Comparison of ENCODE assay signal across 8 cellular contexts in genomic region chr18:11947214-11948119, GRCh38. TPM values are rescaled to one million over a fixed set of nuclear protein-coding genes. Genes with fewer than 3 reads are reported as not detected.
DNase-seq lines count a peak whose midpoint lies in the region; ATAC-seq, FAIRE-seq and TF ChIP-seq lines count a peak whose summit lies in the region.

No MANE protein-coding gene starts in this region.

- BruUV-seq in OCI-LY7 (replicated peaks; lab: Mats Ljungman, UMichigan): no TSS peak

- TF ChIP-seq POLR2A in esophagus muscularis mucosa (IDR thresholded peaks at IDR 0.05; ENCODE audit: low read depth): peak; percentile 61

- H3K36me3 ChIP-seq in OCI-LY7 (ENCODE audit: insufficient read depth, low read length): no peaks in the 10 kb centered on the region
- no peaks in the 10 kb centered on the region for H3K36me3 ChIP-seq in esophagus muscularis mucosa
- H3K36me3 ChIP-seq in muscle layer of duodenum (ENCODE audit: control insufficient read depth in 1 of 2, insufficient read depth in 2 of 2, low read length in 2 of 2): no peaks in the 10 kb centered on the region

- peak overlapping the region; percentile 13; the same call in 1 of the 2 replicates for H3K4me2 ChIP-seq in OCI-LY7 (ENCODE audit: low read length)

- no peaks in the 10 kb centered on the region for H3K9me3 ChIP-seq in OCI-LY7 (ENCODE audit: low read length)
- no peaks in the 10 kb centered on the region for H3K9me3 ChIP-seq in esophagus muscularis mucosa
- no peaks in the 10 kb centered on the region for H3K9me3 ChIP-seq in muscle layer of duodenum (ENCODE audit: control insufficient read depth in 1 of 2, low read length in 2 of 2)

- no peaks in the 10 kb centered on the region for H3K27me3 ChIP-seq in esophagus muscularis mucosa
- H3K27me3 ChIP-seq in muscle layer of duodenum (ENCODE audit: low read depth, low read length): no peaks in the 10 kb centered on the region

- peak; percentile 53 for TF ChIP-seq EP300 in esophagus muscularis mucosa (IDR thresholded peaks at IDR 0.05)

- H3K4me1 ChIP-seq in OCI-LY7 (ENCODE audit: insufficient read depth, low read length, poor library complexity, severe bottlenecking): peaks cover 6% of the 10 kb centered on the region
- H3K4me1 ChIP-seq in esophagus muscularis mucosa: peaks cover 17 to 64% (median 52%) of the 10 kb centered on the region in 4 donors
- peaks cover 5 to 8% of the 10 kb centered on the region in 2 donors for H3K4me1 ChIP-seq in muscle layer of duodenum (ENCODE audit: control insufficient read depth in 1 of 2, insufficient read depth in 2 of 2, low read length in 2 of 2)

- H2AFZ ChIP-seq in OCI-LY7 (ENCODE audit: low read length): peak overlapping the region; percentile 72

- no peak overlapping the region for H3K27ac ChIP-seq in OCI-LY7 (ENCODE audit: low read depth, low read length, poor library complexity, severe bottlenecking)
- peak overlapping the region; percentile 89 to 95 (median 95) for H3K27ac ChIP-seq in esophagus muscularis mucosa (replicated peaks in 1 of 4)
- peak overlapping the region; percentile 84 for H3K27ac ChIP-seq in muscle layer of duodenum (ENCODE audit: low read length)

- intact Hi-C loops in OCI-LY7 (cut with micrococcal nuclease; ENCODE audit: unreplicated experiment) (no loop called here), esophagus muscularis mucosa (cut with DNase I) (loop anchor here (1.0 kb wide), 1 partner anchor 34 kb away; the partner anchor contains the start of gene IMPA2)

- no peak for TF ChIP-seq CTCF in OCI-LY7 (conservative IDR thresholded peaks at IDR 0.05; ENCODE audit: low read length)
- TF ChIP-seq CTCF in esophagus muscularis mucosa (IDR thresholded peaks at IDR 0.05): no peak

- DNase-seq in GM18507 (ENCODE audit: extremely low spot score, insufficient read length, low read depth) (peak; percentile 22), OCI-LY7 (ENCODE audit: low spot score) (no peak), esophagus muscularis mucosa (ENCODE audit: extremely low spot score) (peak; percentile 98), NCI-H187 (lab: John Stamatoyannopoulos, UW) (no peak)
- DNase-seq in activated T-cell treated with anti-CD3 and anti-CD28 coated beads, Interleukin-2, amount 50 U/mL, for 48 hours: peak; percentile 64 to 73
- DNase-seq in stimulated activated CD8-positive, alpha-beta memory T cell treated with anti-CD3 and anti-CD28 coated beads, Interleukin-7, amount 100 ng/mL, for 4 hours (ENCODE audit: low read depth in 2 of 2): peak; percentile 50 to 52

- POLR2A ChIA-PET in OCI-LY7 (lab: Charles Lee): interaction anchor here (0.7 kb wide), 1 partner anchor 11 kb away, joined by 3 read pairs; no protein-coding TSS in a partner anchor

- no peaks in the 10 kb centered on the region for H3K79me2 ChIP-seq in OCI-LY7 (ENCODE audit: insufficient read depth, low read depth, low read length)

- 5% methylated on average over 29 of the region's 52 CpGs for WGBS in esophagus muscularis mucosa

- CTCF ChIA-PET in OCI-LY7 (lab: Charles Lee; ENCODE audit: unreplicated experiment): interaction anchor here (0.6 kb wide), 1 partner anchor 10 kb away, joined by 3 read pairs; no protein-coding TSS in a partner anchor

- no peaks in the 10 kb centered on the region for H3K9me2 ChIP-seq in OCI-LY7 (ENCODE audit: insufficient read depth, low read length)

- FAIRE-seq in GM18507 (lab: Jason Lieb, UNC): peak; percentile 91

- peak; percentile 86 for ATAC-seq in HG02943 (IDR thresholded peaks at IDR 0.05; ENCODE audit: low read depth, unreplicated experiment)

- no peaks in the 10 kb centered on the region for H4K20me1 ChIP-seq in OCI-LY7 (ENCODE audit: insufficient read depth, low read length)

- H3K4me3 ChIP-seq in OCI-LY7 (ENCODE audit: low read depth, low read length, poor library complexity, severe bottlenecking): no peak overlapping the region
- H3K4me3 ChIP-seq in esophagus muscularis mucosa: peak overlapping the region; percentile 57 to 67 (median 62)
- peak overlapping the region; percentile 63 to 67 for H3K4me3 ChIP-seq in muscle layer of duodenum (ENCODE audit: low read depth in 1 of 2, low read length in 2 of 2)

RNA-seq across cellular contexts. Expression of gene IMPA2, which starts 33.8 kb away (rescaled TPM):
- total RNA-seq in OCI-LY7 (2014; rRNA removed; shearing (Covaris generic)): 35.0 and 59.0 TPM in 2 replicates
- total RNA-seq in OCI-LY7 (2022): 51.9 and 55.8 TPM in 2 replicates
- 100 to 1,000 TPM in 3 of 4 donors, 10 to 100 TPM in 1; 90.1 to 317 (median 165) TPM for total RNA-seq in esophagus muscularis mucosa

RNA-seq across cellular contexts. Expression of gene MPPE1, which starts 39.4 kb away (rescaled TPM):
- 26.5 and 32.5 TPM in 2 replicates for total RNA-seq in OCI-LY7 (2014; rRNA removed; shearing (Covaris generic))
- total RNA-seq in OCI-LY7 (2022) (40.1 and 53.0 TPM in 2 replicates), esophagus muscularis mucosa (10 to 100 TPM; 10.9 to 30.2 (median 24.4) TPM)

Comparison
In these comparisons a context has a peak if more than half of its experiments do, and no peak if none do; other contexts are left out.
1. DNase-seq: peak in GM18507 (single experiment), activated T-cell treated with anti-CD3 and anti-CD28 coated beads, Interleukin-2, amount 50 U/mL, for 48 hours (2 of 2), esophagus muscularis mucosa (single experiment) and stimulated activated CD8-positive, alpha-beta memory T cell treated with anti-CD3 and anti-CD28 coated beads, Interleukin-7, amount 100 ng/mL, for 4 hours (2 of 2); none in OCI-LY7 (single experiment) and NCI-H187 (0 of 2).